24 cellular contexts compared by ENCODE assay signal in the genomic region with DNA sequence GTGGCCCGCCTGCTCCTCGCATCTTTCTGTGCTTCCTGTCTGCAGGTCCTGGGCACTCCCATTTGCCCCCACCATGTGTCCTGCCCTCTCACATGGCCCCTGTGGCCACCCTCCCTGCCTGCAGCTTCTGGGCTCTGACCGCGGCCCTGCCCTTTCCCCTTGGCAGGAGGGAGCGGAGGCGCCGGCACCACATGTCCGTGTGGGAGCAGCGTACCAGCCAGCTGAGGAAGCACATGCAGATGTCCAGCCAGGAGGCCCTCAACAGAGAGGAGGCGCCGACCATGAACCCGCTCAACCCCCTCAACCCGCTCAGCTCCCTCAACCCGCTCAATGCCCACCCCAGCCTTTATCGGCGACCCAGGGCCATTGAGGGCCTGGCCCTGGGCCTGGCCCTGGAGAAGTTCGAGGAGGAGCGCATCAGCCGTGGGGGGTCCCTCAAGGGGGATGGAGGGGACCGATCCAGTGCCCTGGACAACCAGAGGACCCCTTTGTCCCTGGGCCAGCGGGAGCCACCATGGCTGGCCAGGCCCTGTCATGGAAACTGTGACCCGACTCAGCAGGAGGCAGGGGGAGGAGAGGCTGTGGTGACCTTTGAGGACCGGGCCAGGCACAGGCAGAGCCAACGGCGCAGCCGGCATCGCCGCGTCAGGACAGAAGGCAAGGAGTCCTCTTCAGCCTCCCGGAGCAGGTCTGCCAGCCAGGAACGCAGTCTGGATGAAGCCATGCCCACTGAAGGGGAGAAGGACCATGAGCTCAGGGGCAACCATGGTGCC.
DNase-seq lines count a peak whose midpoint lies in the region; ATAC-seq, FAIRE-seq and TF ChIP-seq lines count a peak whose summit lies in the region.
"Had no signal": no experiment of that assay in that cellular context is flagged by ENCODE, and none has a peak within 500 bp of the region (broad histone marks: within the 10 kb centered on the region; RNA-seq: fewer than 3 reads in every experiment).

No MANE protein-coding gene starts in this region.

- H4K8ac ChIP-seq in trophoblast cell (ENCODE audit: low read depth, low read length), result no peak overlapping the region

- no peak for ATAC-seq in HepG2
- ATAC-seq in right lobe of liver, result no peak
- peak; percentile 12 for ATAC-seq in naive thymus-derived CD4-positive, alpha-beta T cell
- ATAC-seq: A549, GM12878 had no signal

- DNase-seq in HepG2 (ENCODE audit: low spot score) (no peak), right lobe of liver (no peak), trophoblast cell (no peak), putamen (ENCODE audit: low spot score) (no peak)
- DNase-seq in naive thymus-derived CD4-positive, alpha-beta T cell, result no peak
- DNase-seq: AML-193; BE2C; C1 segment of cervical spinal cord; CD4-positive, alpha-beta memory T cell; CD4-positive, CD25-positive, alpha-beta regulatory T cell; CD8-positive, alpha-beta memory T cell; COR-L47; DMS 273 treated with DMSO at 0.1 percent for 48 hours; DMS153; DND-41; EL; GDM1 had no signal

- no peak overlapping the region for H3K18ac ChIP-seq in trophoblast cell (ENCODE audit: low read length)

- H3K9ac ChIP-seq in HepG2 (ENCODE audit: insufficient read depth, low read depth, low read length) (no peak overlapping the region), trophoblast cell (ENCODE audit: low read length) (no peak overlapping the region)
- H3K9ac ChIP-seq: BLaER1 had no signal

- intact Hi-C loops in HepG2 (cut with micrococcal nuclease; ENCODE audit: unreplicated experiment), result no loop called here
- intact Hi-C loops in right lobe of liver (cut with DNase I), result no loop called here
- intact Hi-C loops in naive thymus-derived CD4-positive, alpha-beta T cell (cut with micrococcal nuclease), result no loop called here

- no peak overlapping the region for H3K4ac ChIP-seq in trophoblast cell (ENCODE audit: low read depth, low read length)

- BruUV-seq in HepG2 (replicated peaks; lab: Mats Ljungman, UMichigan), result no TSS peak

- H4K91ac ChIP-seq in trophoblast cell (ENCODE audit: low read depth, low read length), result no peak overlapping the region

- H2AFZ ChIP-seq in HepG2 (ENCODE audit: low read length) (no peak overlapping the region), trophoblast cell (ENCODE audit: insufficient read depth, low read length, poor library complexity) (no peak overlapping the region)

- no peaks in the 10 kb centered on the region; a peak in 2 of 5 replicates for H3K27me3 ChIP-seq in HepG2 (ENCODE audit: control insufficient read depth in 1 of 2, insufficient read depth in 2 of 2, low read length in 2 of 2)
- H3K27me3 ChIP-seq in right lobe of liver, result no peaks in the 10 kb centered on the region
- H3K27me3 ChIP-seq in naive thymus-derived CD4-positive, alpha-beta T cell (ENCODE audit: control insufficient read depth in 2 of 2, insufficient read depth in 2 of 2, low read length in 2 of 2), result no peaks in the 10 kb centered on the region
- no peaks in the 10 kb centered on the region for H3K27me3 ChIP-seq in trophoblast cell (ENCODE audit: insufficient read depth, low read length)
- H3K27me3 ChIP-seq: BE2C, BLaER1 had no signal

- TF ChIP-seq POLR2A in HepG2 (IDR thresholded peaks at IDR 0.05; ENCODE audit: insufficient read depth in 1 of 2, low read depth in 2 of 2, low read length in 2 of 2), result no peak
- no peak for TF ChIP-seq POLR2A in right lobe of liver (IDR thresholded peaks at IDR 0.05)

- no peaks in the 10 kb centered on the region for H3K9me3 ChIP-seq in HepG2 (ENCODE audit: low read length)
- H3K9me3 ChIP-seq in right lobe of liver, result no peaks in the 10 kb centered on the region
- H3K9me3 ChIP-seq in naive thymus-derived CD4-positive, alpha-beta T cell (ENCODE audit: control insufficient read depth in 2 of 3, low read length in 3 of 3), result no peaks in the 10 kb centered on the region
- peaks cover 11% of the 10 kb centered on the region for H3K9me3 ChIP-seq in trophoblast cell (ENCODE audit: insufficient read depth, low read depth, low read length)
- H3K9me3 ChIP-seq: A549, BE2C, BLaER1 had no signal

- no peak overlapping the region for H2BK5ac ChIP-seq in trophoblast cell (ENCODE audit: low read depth, low read length, poor library complexity)

- H3K79me2 ChIP-seq in HepG2 (ENCODE audit: insufficient read depth, low read length) (no peaks in the 10 kb centered on the region), trophoblast cell (ENCODE audit: control insufficient read depth, insufficient read depth, low read length, poor library complexity) (no peaks in the 10 kb centered on the region)

- in situ Hi-C loops in HepG2 (cut with HindIII; ENCODE audit: extremely low pct_ligation_motif_present, low pct_unique_long_range_greater_than_20kb), result no loop called here

- H3K4me1 Mint-ChIP-seq in naive thymus-derived CD4-positive, alpha-beta T cell, result no peaks in the 10 kb centered on the region
- H3K4me1 Mint-ChIP-seq: CD14-positive monocyte; CD4-positive, CD25-positive, alpha-beta regulatory T cell; CD8-positive, alpha-beta memory T cell had no signal

- H3K4me3 ChIP-seq in HepG2 (replicated peaks in 1 of 3; ENCODE audit: insufficient read depth in 1 of 3, low read depth in 2 of 3, low read length in 3 of 3) (no peak overlapping the region), right lobe of liver (no peak overlapping the region), trophoblast cell (ENCODE audit: low read depth, low read length) (peak overlapping the region; percentile 50)
- H3K4me3 ChIP-seq in naive thymus-derived CD4-positive, alpha-beta T cell (ENCODE audit: low read length), result no peak overlapping the region
- H3K4me3 ChIP-seq: A549, BLaER1, GM12878 had no signal

- no peaks in the 10 kb centered on the region for H3K36me3 Mint-ChIP-seq in naive thymus-derived CD4-positive, alpha-beta T cell
- H3K36me3 Mint-ChIP-seq: CD14-positive monocyte; CD4-positive, alpha-beta memory T cell; CD4-positive, CD25-positive, alpha-beta regulatory T cell; CD8-positive, alpha-beta memory T cell had no signal

- TF ChIP-seq CTCF in HepG2 (CRISPR knock-in tag; IDR thresholded peaks at IDR 0.05) (no peak), right lobe of liver (IDR thresholded peaks at IDR 0.05) (no peak)

- no peak overlapping the region for H3K27ac ChIP-seq in HepG2 (ENCODE audit: extremely low read length, insufficient read depth, low read length)
- H3K27ac ChIP-seq in right lobe of liver, result no peak overlapping the region
- no peak overlapping the region for H3K27ac ChIP-seq in naive thymus-derived CD4-positive, alpha-beta T cell (ENCODE audit: low read depth, low read length)
- no peak overlapping the region for H3K27ac ChIP-seq in trophoblast cell (ENCODE audit: low read depth, low read length)
- H3K27ac ChIP-seq: 22Rv1, A549, BLaER1 had no signal

- H4K20me1 ChIP-seq in HepG2 (ENCODE audit: insufficient read depth, low read length), result no peaks in the 10 kb centered on the region
- H4K20me1 ChIP-seq: BLaER1 had no signal

- peaks cover 0 to 36% (median 14%) of the 10 kb centered on the region in 5 donors for H3K27me3 Mint-ChIP-seq in naive thymus-derived CD4-positive, alpha-beta T cell
- H3K27me3 Mint-ChIP-seq: CD4-positive, CD25-positive, alpha-beta regulatory T cell had no signal

- POLR2A ChIA-PET in HepG2 (lab: Yijun Ruan, JAX), result no interaction called here
- POLR2A ChIA-PET in naive thymus-derived CD4-positive, alpha-beta T cell (lab: Charles Lee), result no interaction called here

- H3K4me3 Mint-ChIP-seq in naive thymus-derived CD4-positive, alpha-beta T cell, result no peak overlapping the region
- H3K4me3 Mint-ChIP-seq: CD14-positive monocyte; CD4-positive, alpha-beta memory T cell; CD4-positive, CD25-positive, alpha-beta regulatory T cell; CD8-positive, alpha-beta memory T cell had no signal

- no peak overlapping the region for H2AK5ac ChIP-seq in trophoblast cell (ENCODE audit: low read length)

- H4K12ac ChIP-seq in trophoblast cell (ENCODE audit: low read depth, low read length), result no peak overlapping the region

- H3K27ac Mint-ChIP-seq in naive thymus-derived CD4-positive, alpha-beta T cell, result no peak overlapping the region
- H3K27ac Mint-ChIP-seq: CD14-positive monocyte; CD4-positive, alpha-beta memory T cell; CD4-positive, CD25-positive, alpha-beta regulatory T cell; CD8-positive, alpha-beta memory T cell had no signal

- no peak overlapping the region for H3K4me2 ChIP-seq in HepG2 (ENCODE audit: low read depth, low read length)
- H3K4me2 ChIP-seq in trophoblast cell (ENCODE audit: low read length), result no peak overlapping the region
- H3K4me2 ChIP-seq: A549, BLaER1 had no signal

- TF ChIP-seq EP300 in HepG2 (IDR thresholded peaks at IDR 0.05; ENCODE audit: low read depth in 2 of 2, low read length in 2 of 2), result no peak
- TF ChIP-seq EP300 in HepG2 (CRISPR knock-in tag; IDR thresholded peaks at IDR 0.05; ENCODE audit: borderline replicate concordance), result no peak

- no peak for TF ChIP-seq RAD21 in HepG2 (CRISPR knock-in tag; IDR thresholded peaks at IDR 0.05)

- H3K14ac ChIP-seq in trophoblast cell (ENCODE audit: low read length), result no peak overlapping the region

- FAIRE-seq in HepG2 (lab: Jason Lieb, UNC), result no peak
- FAIRE-seq: A549, GM12878, GM12892, GM18507 had no signal

- no peak overlapping the region for H3K23ac ChIP-seq in trophoblast cell (ENCODE audit: low read length)

- peaks cover 0 to under 1% (median 0%) of the 10 kb centered on the region in 11 donors for H3K9me3 Mint-ChIP-seq in naive thymus-derived CD4-positive, alpha-beta T cell
- H3K9me3 Mint-ChIP-seq: CD4-positive, alpha-beta memory T cell had no signal

- no peaks in the 10 kb centered on the region for H3K79me1 ChIP-seq in trophoblast cell (ENCODE audit: low read length)

- H3K36me3 ChIP-seq in HepG2 (replicated peaks in 1 of 2; ENCODE audit: control insufficient read depth in 1 of 2, insufficient read depth in 2 of 2, low read length in 2 of 2) (no peaks in the 10 kb centered on the region), right lobe of liver (no peaks in the 10 kb centered on the region), trophoblast cell (ENCODE audit: control insufficient read depth in 1 of 2, insufficient read depth in 2 of 2, low read length in 2 of 2) (no peaks in the 10 kb centered on the region)
- H3K36me3 ChIP-seq in naive thymus-derived CD4-positive, alpha-beta T cell (ENCODE audit: control insufficient read depth in 2 of 3, insufficient read depth in 3 of 3, low read length in 3 of 3), result no peaks in the 10 kb centered on the region
- H3K36me3 ChIP-seq: BE2C, BLaER1 had no signal

- H3K4me1 ChIP-seq in HepG2 (ENCODE audit: insufficient read depth, low read length) (no peaks in the 10 kb centered on the region), right lobe of liver (no peaks in the 10 kb centered on the region), trophoblast cell (ENCODE audit: control insufficient read depth in 1 of 2, insufficient read depth in 2 of 2, low read length in 2 of 2) (no peaks in the 10 kb centered on the region)
- no peaks in the 10 kb centered on the region for H3K4me1 ChIP-seq in naive thymus-derived CD4-positive, alpha-beta T cell (ENCODE audit: control insufficient read depth in 2 of 2, insufficient read depth in 2 of 2, low read length in 2 of 2)
- H3K4me1 ChIP-seq: A549, BE2C, BLaER1 had no signal

- CTCF ChIA-PET in HepG2 (lab: Yijun Ruan, JAX; ENCODE audit: low intra/inter-chr PET ratio, low total read pairs), result no interaction called here
- CTCF ChIA-PET in naive thymus-derived CD4-positive, alpha-beta T cell (lab: Charles Lee), result no interaction called here

- 67% methylated on average over 13 of the region's 31 CpGs for WGBS in HepG2 (ENCODE audit: low lambda C conversion rate)
- 60% methylated on average over 1 of the region's 31 CpGs for WGBS in right lobe of liver (ENCODE audit: insufficient coverage, low coverage, low lambda C conversion rate, missing lambda C conversion rate)
- no CpG with 5 or more reads among the region's 31 CpGs for WGBS in trophoblast cell (ENCODE audit: extremely low coverage, insufficient coverage, insufficient read length)

- H2BK12ac ChIP-seq in trophoblast cell (ENCODE audit: low read length), result no peak overlapping the region

- no peak overlapping the region for H2BK120ac ChIP-seq in trophoblast cell (ENCODE audit: insufficient read depth, low read length, poor library complexity)
